ENCODE assay signal across 8 cellular contexts in genomic region chr1:8026976-8027747, GRCh38. TPM values are rescaled to one million over a fixed set of nuclear protein-coding genes. Genes with fewer than 3 reads are reported as not detected.
A peak's percentile ranks its signal among the peaks of the same experiment; 100 is the strongest.
DNase-seq lines count a peak whose midpoint lies in the region; ATAC-seq, FAIRE-seq and TF ChIP-seq lines count a peak whose summit lies in the region.

No MANE protein-coding gene starts in this region.

- intact Hi-C loops in K562 (cut with micrococcal nuclease) = no loop called here

- no peak for TF ChIP-seq POLR2A in K562 (conservative IDR thresholded peaks at IDR 0.05)

- H3K9ac ChIP-seq in HUES48 (ENCODE audit: low read depth, low read length) (no peak overlapping the region), K562 (ENCODE audit: insufficient read depth in 1 of 2, low read depth in 2 of 2, low read length in 2 of 2) (peak overlapping the region in 1 of 2 experiments; percentile 85; a peak in 2 of 4 replicates), subcutaneous abdominal adipose tissue (ENCODE audit: low read length in 5 of 5) (peak overlapping the region; percentile 6 to 93 (median 66))

- FAIRE-seq in K562 (lab: Jason Lieb, UNC) = no peak

- no peaks in the 10 kb centered on the region for H3K9me3 ChIP-seq in HUES48 (ENCODE audit: control insufficient read depth, insufficient read depth, low read length)
- H3K9me3 ChIP-seq in K562 (replicated peaks; ENCODE audit: control insufficient read depth, insufficient read depth, low read depth, low read length) = no peaks in the 10 kb centered on the region
- no peaks in the 10 kb centered on the region for H3K9me3 ChIP-seq in subcutaneous abdominal adipose tissue (ENCODE audit: control insufficient read depth in 5 of 5, low read length in 5 of 5)

- DNase-seq in K562 (ENCODE audit: extremely low read depth in 1 of 4, low spot score in 3 of 4) (no peak), kidney tubule cell (ENCODE audit: low spot score) (peak; percentile 71), NCI-H2171 (lab: John Stamatoyannopoulos, UW) (no peak), NCI-H345 treated with DMSO at 0.1 percent for 48 hours (lab: John Stamatoyannopoulos, UW; ENCODE audit: unreplicated experiment) (no peak)

- POLR2A ChIA-PET in K562 (lab: Yijun Ruan, JAX) = interaction anchor here (0.6 to 1.2 kb wide), 3 partner anchors 140 to 296 kb away, joined by 3 read pairs; no protein-coding TSS in a partner anchor

- no peak for TF ChIP-seq RAD21 in K562 (CRISPR knock-in tag; conservative IDR thresholded peaks at IDR 0.05 in 1 of 2, IDR thresholded peaks at IDR 0.05 in 1 of 2)

- H3K4me2 ChIP-seq in K562 (ENCODE audit: insufficient read depth, low read length) = peak overlapping the region; percentile 55; the same call in 1 of the 2 replicates

- no peak for TF ChIP-seq EP300 in K562 (IDR thresholded peaks at IDR 0.05; ENCODE audit: low read length)

- H3K4me3 ChIP-seq in HUES48 (ENCODE audit: low read depth, low read length) (peak overlapping the region; percentile 96), K562 (no peak overlapping the region), subcutaneous abdominal adipose tissue (ENCODE audit: low read depth in 1 of 5, low read length in 5 of 5) (peak overlapping the region; percentile 79 to 90 (median 84))

- BruUV-seq in K562 (replicated peaks; lab: Mats Ljungman, UMichigan) = no TSS peak

- H3K9me1 ChIP-seq in K562 (ENCODE audit: control insufficient read depth, insufficient read depth, low read length) = no peaks in the 10 kb centered on the region

- H3K27ac ChIP-seq in HUES48 (ENCODE audit: low read depth, low read length) (peak overlapping the region; percentile 69), K562 (ENCODE audit: extremely low read depth, low read depth, low read length) (no peak overlapping the region), subcutaneous abdominal adipose tissue (ENCODE audit: low read depth, low read length) (peak overlapping the region; percentile 92)

- H3K4me1 ChIP-seq in HUES48 (ENCODE audit: control insufficient read depth, insufficient read depth, low read length) (peaks cover 55% of the 10 kb centered on the region), K562 (replicated peaks in 1 of 2; ENCODE audit: control insufficient read depth in 2 of 2, insufficient read depth in 2 of 2, low read length in 2 of 2) (peaks cover 5 to 16% of the 10 kb centered on the region in 2 experiments; a peak in 3 of 5 replicates), subcutaneous abdominal adipose tissue (ENCODE audit: control insufficient read depth in 5 of 5, insufficient read depth in 5 of 5, low read length in 5 of 5) (peaks cover 4 to 57% (median 32%) of the 10 kb centered on the region in 5 donors)

- 46% methylated on average over 24 of the region's 25 CpGs for WGBS in K562 (ENCODE audit: insufficient coverage, low coverage, missing lambda C conversion rate)

- H3K79me2 ChIP-seq in K562 (ENCODE audit: control insufficient read depth, insufficient read depth, low read length) = no peaks in the 10 kb centered on the region

- peak overlapping the region; percentile 83 for H2AFZ ChIP-seq in K562 (ENCODE audit: low read depth, low read length)

- H3K36me3 ChIP-seq in HUES48 (ENCODE audit: control insufficient read depth, insufficient read depth, low read length) = no peaks in the 10 kb centered on the region
- no peaks in the 10 kb centered on the region for H3K36me3 ChIP-seq in K562 (ENCODE audit: control insufficient read depth, insufficient read depth, low read length)
- H3K36me3 ChIP-seq in subcutaneous abdominal adipose tissue (ENCODE audit: control insufficient read depth in 5 of 5, insufficient read depth in 5 of 5, low read length in 5 of 5) = no peaks in the 10 kb centered on the region

- ATAC-seq in K562 (peak; percentile 14; the same call in 2 of the 3 replicates), GM19023 (IDR thresholded peaks at IDR 0.05; ENCODE audit: unreplicated experiment) (no peak), GM21528 (IDR thresholded peaks at IDR 0.05; ENCODE audit: low FRiP score, unreplicated experiment) (no peak)

- H4K20me1 ChIP-seq in K562 (replicated peaks; ENCODE audit: control insufficient read depth, insufficient read depth, low read length) = peaks cover 6% of the 10 kb centered on the region

- no peak for TF ChIP-seq CTCF in K562 (IDR thresholded peaks at IDR 0.05 in 2 of 3, conservative IDR thresholded peaks at IDR 0.05 in 1 of 3; ENCODE audit: insufficient read depth in 2 of 3, low read depth in 1 of 3, low read length in 3 of 3)

- CTCF ChIA-PET in K562 (lab: Yijun Ruan, JAX; ENCODE audit: low intra/inter-chr PET ratio) = no interaction called here

- in situ Hi-C loops in K562 (cut with MboI) = no loop called here

- H3K27me3 ChIP-seq in HUES48 (ENCODE audit: control insufficient read depth, insufficient read depth, low read length) = peaks cover 6% of the 10 kb centered on the region
- H3K27me3 ChIP-seq in K562 (ENCODE audit: control insufficient read depth in 2 of 2, insufficient read depth in 2 of 2, low read length in 2 of 2) = peaks cover 34 to 40% of the 10 kb centered on the region in 2 experiments
- H3K27me3 ChIP-seq in subcutaneous abdominal adipose tissue (ENCODE audit: control insufficient read depth in 5 of 5, insufficient read depth in 4 of 5, low read length in 5 of 5) = no peaks in the 10 kb centered on the region

TF ChIP-seq in K562, 482 proteins besides CTCF, POLR2A, EP300 and RAD21:
- TF ChIP-seq ZC3H11A (IDR thresholded peaks at IDR 0.05; ENCODE audit: low read depth, low read length) (no peak), OTX1 (CRISPR knock-in tag; IDR thresholded peaks at IDR 0.05) (peak; percentile 55; the same call in 1 of the 2 replicates), U2AF1 (optimal IDR thresholded peaks at IDR 0.05; ENCODE audit: low read depth, low read length) (no peak), CBX2 (IDR thresholded peaks at IDR 0.05; ENCODE audit: insufficient read depth, low read length, poor library complexity, severe bottlenecking) (peak; percentile 8), CBFB (CRISPR knock-in tag; IDR thresholded peaks at IDR 0.05) (0 out of 2 replicates have a peak, but pooled peaks have one; percentile 42), ARHGAP35 (IDR thresholded peaks at IDR 0.05; ENCODE audit: partially characterized antibody) (peak; percentile 38)
- TF ChIP-seq, protein P1, sequence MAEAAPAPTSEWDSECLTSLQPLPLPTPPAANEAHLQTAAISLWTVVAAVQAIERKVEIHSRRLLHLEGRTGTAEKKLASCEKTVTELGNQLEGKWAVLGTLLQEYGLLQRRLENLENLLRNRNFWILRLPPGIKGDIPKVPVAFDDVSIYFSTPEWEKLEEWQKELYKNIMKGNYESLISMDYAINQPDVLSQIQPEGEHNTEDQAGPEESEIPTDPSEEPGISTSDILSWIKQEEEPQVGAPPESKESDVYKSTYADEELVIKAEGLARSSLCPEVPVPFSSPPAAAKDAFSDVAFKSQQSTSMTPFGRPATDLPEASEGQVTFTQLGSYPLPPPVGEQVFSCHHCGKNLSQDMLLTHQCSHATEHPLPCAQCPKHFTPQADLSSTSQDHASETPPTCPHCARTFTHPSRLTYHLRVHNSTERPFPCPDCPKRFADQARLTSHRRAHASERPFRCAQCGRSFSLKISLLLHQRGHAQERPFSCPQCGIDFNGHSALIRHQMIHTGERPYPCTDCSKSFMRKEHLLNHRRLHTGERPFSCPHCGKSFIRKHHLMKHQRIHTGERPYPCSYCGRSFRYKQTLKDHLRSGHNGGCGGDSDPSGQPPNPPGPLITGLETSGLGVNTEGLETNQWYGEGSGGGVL (CRISPR knock-in tag; IDR thresholded peaks at IDR 0.05) = no peak
TF ChIP-seq in K562: peak in this region for 4.

RNA-seq across cellular contexts. Expression of gene ERRFI1, which starts 1.1 kb away (rescaled TPM):
- total RNA-seq in K562 (2011; cell fraction: chromatin; rRNA removed; ENCODE audit: low replicate concordance) = 3.7 and 4.7 TPM in 2 replicates
- 1.7 TPM in 2 replicates for total RNA-seq in K562 (2011; cell fraction: nucleolus; rRNA removed)
- 2.5 and 3.8 TPM in 2 replicates for total RNA-seq in K562 (2011; cell fraction: nucleoplasm; rRNA removed)
- 0.68 and 0.73 TPM in 2 replicates for total RNA-seq in K562 (2014; rRNA removed)
- total RNA-seq in K562 (2014; rRNA removed; fragmentation: Illumina TruSeq; extraction: Trizol) = 1.5 and 1.8 TPM in 2 replicates
- 0.98 and 1.1 TPM in 2 replicates for total RNA-seq in K562 (2015; rRNA removed; fragmentation: Illumina TruSeq; extraction: Trizol)
- total RNA-seq in K562 (2021) = 1.6 and 1.9 TPM in 2 replicates
- polyA plus RNA-seq in K562 (2011; rRNA removed) = 1.7 and 4.4 TPM in 2 replicates
- polyA plus RNA-seq in K562 (2011; cell fraction: cytosol; rRNA removed) = 1.3 and 2.7 TPM in 2 replicates
- polyA plus RNA-seq in K562 (2011; cell fraction: nucleus; rRNA removed) = 3.0 and 4.1 TPM in 2 replicates
- polyA plus RNA-seq in K562 (2012) = 1.9 and 2.1 TPM in 2 replicates
- polyA plus RNA-seq in K562 (2014; fragmentation: Illumina TruSeq; extraction: Trizol) = 1.4 and 1.8 TPM in 2 replicates
- polyA plus RNA-seq in K562 (2014; fragmentation: Nextera tagmentation; extraction: Ambion mirVana) = under 1 TPM; 0.67 to 0.72 TPM
- 0.80 and 2.0 TPM in 2 replicates for polyA plus RNA-seq in K562 (2014; rRNA removed)
- polyA minus RNA-seq in K562 (2011; rRNA and poly(A)+ RNA removed) = 1.3 and 1.9 TPM in 2 replicates
- 1.2 and 1.5 TPM in 2 replicates for polyA minus RNA-seq in K562 (2011; cell fraction: cytosol; rRNA and poly(A)+ RNA removed)
- polyA minus RNA-seq in K562 (2011; cell fraction: nucleus; rRNA and poly(A)+ RNA removed) = 1.2 and 1.5 TPM in 2 replicates
